26 cellular contexts compared by ENCODE assay signal in the genomic region with DNA sequence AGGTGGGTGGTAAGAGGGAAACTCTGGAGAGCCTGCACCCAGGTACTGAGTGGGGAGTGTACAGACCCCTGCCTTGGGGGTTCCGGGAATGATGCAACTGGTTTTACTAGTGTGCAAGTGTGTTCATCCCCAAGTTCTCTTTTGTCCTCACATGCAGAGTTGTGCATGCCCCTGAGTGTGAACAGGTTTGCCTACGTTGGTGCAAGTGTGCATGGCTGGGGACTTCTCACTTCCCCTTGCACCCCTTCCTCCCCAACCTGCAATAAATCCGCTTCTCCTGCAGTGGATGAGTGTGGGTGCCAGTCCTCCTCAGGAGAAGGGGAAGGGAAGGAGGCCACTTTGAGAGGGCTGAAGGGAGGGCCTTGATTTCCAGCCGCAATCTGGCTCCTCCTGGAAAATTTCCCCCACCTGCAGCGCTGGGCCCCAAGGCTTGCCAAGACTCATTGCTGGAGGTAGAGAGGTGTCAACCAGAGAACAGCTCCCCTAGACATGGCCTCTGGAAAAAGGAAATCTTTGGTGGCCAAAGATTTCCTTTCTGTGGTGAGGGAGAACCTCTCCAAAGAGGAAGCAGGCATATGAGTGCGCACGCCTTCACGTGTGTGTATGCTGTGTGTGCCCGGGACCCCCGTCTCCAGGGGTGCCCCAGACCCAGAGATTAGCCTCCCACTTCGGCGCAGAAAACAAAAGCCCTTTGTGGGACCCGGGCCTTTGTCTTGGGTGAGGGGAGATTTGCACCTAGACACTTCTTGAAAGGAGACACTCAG. TPM values are rescaled to one million over a fixed set of nuclear protein-coding genes. Genes with fewer than 3 reads are reported as not detected.
"Had no signal": no experiment of that assay in that cellular context is flagged by ENCODE, and none has a peak within 500 bp of the region (broad histone marks: within the 10 kb centered on the region; RNA-seq: fewer than 3 reads in every experiment).

No MANE protein-coding gene starts in this region.

- H3K4me3 ChIP-seq: body of pancreas, colonic mucosa, right atrium auricular region, tibial nerve, uterus had no signal

- DNase-seq: activated CD4-positive, alpha-beta T cell treated with anti-CD3 and anti-CD28 coated beads, Interleukin-2, amount 10 ng/mL, durations not matched to agents 7 days and 5 days; activated naive CD8-positive, alpha-beta T cell treated with anti-CD3 and anti-CD28 coated beads for 36 hours; amygdala; body of pancreas; caudate nucleus; colonic mucosa; esophagus squamous epithelium; hypothalamus; mesenchymal stem cell; stimulated activated CD4-positive, alpha-beta T cell treated with anti-CD3 and anti-CD28 coated beads, Interleukin-15, amount 100 ng/mL, for 24 hours; stimulated activated CD4-positive, alpha-beta T cell treated with anti-CD3 and anti-CD28 coated beads, Interleukin-4, amount 100 ng/mL, for 1 hour; stimulated activated naive CD4-positive, alpha-beta T cell treated with Interleukin-2 at 50 U/mL for 16 hours; substantia nigra; uterus had no signal

- ATAC-seq: body of pancreas; naive thymus-derived CD8-positive, alpha-beta T cell had no signal

- H3K4me3 Mint-ChIP-seq: activated CD4-positive, alpha-beta T cell treated with anti-CD3 and anti-CD28 coated beads, Interleukin-2, amount 10 ng/mL, durations not matched to agents 7 days and 5 days; activated naive CD8-positive, alpha-beta T cell treated with anti-CD3 and anti-CD28 coated beads for 36 hours; activated T-helper 1 cell treated with anti-CD3 and anti-CD28 coated beads, Interleukin-12 subunit alpha, Interleukin-12 subunit beta, Interleukin-2, Interleukin-4 antibody, amounts not matched to agents 30 ng/mL and 10 ng/mL and 1 ng/mL, durations not matched to agents 14 hours and 24 hours and 36 hours; naive thymus-derived CD8-positive, alpha-beta T cell had no signal

- H3K27ac Mint-ChIP-seq: activated CD4-positive, alpha-beta T cell treated with anti-CD3 and anti-CD28 coated beads, Interleukin-2, amount 10 ng/mL, durations not matched to agents 7 days and 5 days; activated naive CD8-positive, alpha-beta T cell treated with anti-CD3 and anti-CD28 coated beads for 36 hours; activated T-helper 1 cell treated with anti-CD3 and anti-CD28 coated beads, Interleukin-12 subunit alpha, Interleukin-12 subunit beta, Interleukin-2, Interleukin-4 antibody, amounts not matched to agents 30 ng/mL and 10 ng/mL and 1 ng/mL, durations not matched to agents 14 hours and 24 hours and 36 hours; naive thymus-derived CD8-positive, alpha-beta T cell; progenitor cell of endocrine pancreas had no signal

- H3K36me3 ChIP-seq: colonic mucosa, esophagus squamous epithelium, neutrophil, right atrium auricular region, tibial nerve, uterus had no signal

- H3K36me3 Mint-ChIP-seq: activated naive CD8-positive, alpha-beta T cell treated with anti-CD3 and anti-CD28 coated beads for 36 hours had no signal

- H3K9me3 ChIP-seq: body of pancreas, colonic mucosa, esophagus squamous epithelium, neutrophil, right atrium auricular region, tibial nerve, uterus had no signal

- H3K9me3 Mint-ChIP-seq: activated CD4-positive, alpha-beta T cell treated with anti-CD3 and anti-CD28 coated beads, Interleukin-2, amount 10 ng/mL, durations not matched to agents 7 days and 5 days; activated naive CD8-positive, alpha-beta T cell treated with anti-CD3 and anti-CD28 coated beads for 36 hours; activated T-helper 1 cell treated with anti-CD3 and anti-CD28 coated beads, Interleukin-12 subunit alpha, Interleukin-12 subunit beta, Interleukin-2, Interleukin-4 antibody, amounts not matched to agents 30 ng/mL and 10 ng/mL and 1 ng/mL, durations not matched to agents 14 hours and 24 hours and 36 hours; naive thymus-derived CD8-positive, alpha-beta T cell had no signal

RNA-seq across cellular contexts. Expression of gene AQP2, which starts 5.5 kb away (rescaled TPM):
- total RNA-seq: activated CD4-positive, alpha-beta T cell treated with anti-CD3 and anti-CD28 coated beads, Interleukin-2, amount 10 ng/mL, durations not matched to agents 7 days and 5 days; activated CD8-positive, alpha-beta memory T cell treated with anti-CD3 and anti-CD28 coated beads for 36 hours; activated naive CD8-positive, alpha-beta T cell treated with anti-CD3 and anti-CD28 coated beads for 36 hours; activated T-helper 1 cell treated with anti-CD3 and anti-CD28 coated beads, Interleukin-12 subunit alpha, Interleukin-12 subunit beta, Interleukin-2, Interleukin-4 antibody, amounts not matched to agents 30 ng/mL and 10 ng/mL and 1 ng/mL, durations not matched to agents 14 hours and 24 hours and 36 hours; body of pancreas; colonic mucosa; endothelial cell of umbilical vein; esophagus squamous epithelium; fibroblast of villous mesenchyme; liver; mucosa of gallbladder; naive thymus-derived CD8-positive, alpha-beta T cell; skeletal muscle tissue; tibial nerve; uterus had no signal

RNA-seq across cellular contexts. Expression of gene AQP5, which starts 5.6 kb away (rescaled TPM):
- total RNA-seq: activated CD4-positive, alpha-beta T cell treated with anti-CD3 and anti-CD28 coated beads, Interleukin-2, amount 10 ng/mL, durations not matched to agents 7 days and 5 days; activated CD8-positive, alpha-beta memory T cell treated with anti-CD3 and anti-CD28 coated beads for 36 hours; activated naive CD8-positive, alpha-beta T cell treated with anti-CD3 and anti-CD28 coated beads for 36 hours; activated T-helper 1 cell treated with anti-CD3 and anti-CD28 coated beads, Interleukin-12 subunit alpha, Interleukin-12 subunit beta, Interleukin-2, Interleukin-4 antibody, amounts not matched to agents 30 ng/mL and 10 ng/mL and 1 ng/mL, durations not matched to agents 14 hours and 24 hours and 36 hours; colonic mucosa; fibroblast of villous mesenchyme; liver; naive thymus-derived CD8-positive, alpha-beta T cell had no signal

RNA-seq across cellular contexts. Expression of gene AQP6, which starts 16.7 kb away (rescaled TPM):
- total RNA-seq: activated CD4-positive, alpha-beta T cell treated with anti-CD3 and anti-CD28 coated beads, Interleukin-2, amount 10 ng/mL, durations not matched to agents 7 days and 5 days; activated CD8-positive, alpha-beta memory T cell treated with anti-CD3 and anti-CD28 coated beads for 36 hours; activated naive CD8-positive, alpha-beta T cell treated with anti-CD3 and anti-CD28 coated beads for 36 hours; activated T-helper 1 cell treated with anti-CD3 and anti-CD28 coated beads, Interleukin-12 subunit alpha, Interleukin-12 subunit beta, Interleukin-2, Interleukin-4 antibody, amounts not matched to agents 30 ng/mL and 10 ng/mL and 1 ng/mL, durations not matched to agents 14 hours and 24 hours and 36 hours; body of pancreas; colonic mucosa; endothelial cell of umbilical vein; esophagus squamous epithelium; fibroblast of villous mesenchyme; liver; naive thymus-derived CD8-positive, alpha-beta T cell had no signal

RNA-seq across cellular contexts. Expression of gene FAIM2, which starts 52.4 kb away (rescaled TPM):
- total RNA-seq: endothelial cell of umbilical vein; naive thymus-derived CD8-positive, alpha-beta T cell; progenitor cell of endocrine pancreas had no signal
